1 cellular context compared by ENCODE assay signal in the genomic region with DNA sequence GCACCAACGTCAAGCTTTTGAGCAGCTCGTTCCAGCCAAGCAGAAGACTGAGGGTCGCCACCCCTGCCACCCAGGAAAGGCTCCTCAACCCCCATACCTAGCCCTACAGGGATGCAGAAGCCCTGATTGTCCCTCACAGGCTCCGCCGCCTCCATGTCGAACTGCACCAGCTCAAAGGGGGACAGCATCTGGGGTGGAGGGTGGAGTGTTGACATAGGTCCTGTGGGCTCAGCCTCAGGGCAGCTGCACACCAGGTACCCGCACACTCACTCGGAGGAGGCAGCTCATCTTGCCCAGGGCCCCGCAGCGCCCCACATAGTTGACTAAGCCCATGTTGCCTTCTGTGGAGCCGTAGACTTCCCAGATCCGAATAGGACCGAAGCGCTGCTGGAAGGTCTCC.
TF ChIP-seq lines count a peak whose summit lies in the region.

No MANE protein-coding gene starts in this region.

TF ChIP-seq in K562, 482 proteins besides CTCF, POLR2A, EP300 and RAD21:
- TF ChIP-seq RBFOX2 (IDR thresholded peaks at IDR 0.05; ENCODE audit: low read depth, low read length), result peak; percentile 50; the same call in 1 of the 2 replicates
- TF ChIP-seq POLR2G (IDR thresholded peaks at IDR 0.05; ENCODE audit: low read depth, low read length), result peak; percentile 53
- TF ChIP-seq FUS (optimal IDR thresholded peaks at IDR 0.05; ENCODE audit: low read depth, low read length), result no peak
- TF ChIP-seq RFX1 (IDR thresholded peaks at IDR 0.05), result no peak
- no peak for TF ChIP-seq RBM15 (IDR thresholded peaks at IDR 0.05; ENCODE audit: insufficient read depth, low read length)
- no peak for TF ChIP-seq MYBL2 (IDR thresholded peaks at IDR 0.05; ENCODE audit: low read depth)
- TF ChIP-seq MYBL2 (CRISPR knock-in tag; IDR thresholded peaks at IDR 0.05; ENCODE audit: borderline replicate concordance), result no peak
- no peak for TF ChIP-seq PHF8 (IDR thresholded peaks at IDR 0.05; ENCODE audit: borderline replicate concordance, low read length)
- no peak for TF ChIP-seq ZNF780A (CRISPR knock-in tag; IDR thresholded peaks at IDR 0.05)
- TF ChIP-seq ZNF12 (CRISPR knock-in tag; IDR thresholded peaks at IDR 0.05), result no peak
- TF ChIP-seq KLF13 (tag; IDR thresholded peaks at IDR 0.05; ENCODE audit: borderline replicate concordance, low read depth), result no peak
- TF ChIP-seq, protein P1, sequence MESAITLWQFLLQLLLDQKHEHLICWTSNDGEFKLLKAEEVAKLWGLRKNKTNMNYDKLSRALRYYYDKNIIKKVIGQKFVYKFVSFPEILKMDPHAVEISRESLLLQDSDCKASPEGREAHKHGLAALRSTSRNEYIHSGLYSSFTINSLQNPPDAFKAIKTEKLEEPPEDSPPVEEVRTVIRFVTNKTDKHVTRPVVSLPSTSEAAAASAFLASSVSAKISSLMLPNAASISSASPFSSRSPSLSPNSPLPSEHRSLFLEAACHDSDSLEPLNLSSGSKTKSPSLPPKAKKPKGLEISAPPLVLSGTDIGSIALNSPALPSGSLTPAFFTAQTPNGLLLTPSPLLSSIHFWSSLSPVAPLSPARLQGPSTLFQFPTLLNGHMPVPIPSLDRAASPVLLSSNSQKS (CRISPR knock-in tag; IDR thresholded peaks at IDR 0.05), result no peak
TF ChIP-seq in K562: peak in this region for 2.
